9 cellular contexts compared by ENCODE assay signal in the genomic region with DNA sequence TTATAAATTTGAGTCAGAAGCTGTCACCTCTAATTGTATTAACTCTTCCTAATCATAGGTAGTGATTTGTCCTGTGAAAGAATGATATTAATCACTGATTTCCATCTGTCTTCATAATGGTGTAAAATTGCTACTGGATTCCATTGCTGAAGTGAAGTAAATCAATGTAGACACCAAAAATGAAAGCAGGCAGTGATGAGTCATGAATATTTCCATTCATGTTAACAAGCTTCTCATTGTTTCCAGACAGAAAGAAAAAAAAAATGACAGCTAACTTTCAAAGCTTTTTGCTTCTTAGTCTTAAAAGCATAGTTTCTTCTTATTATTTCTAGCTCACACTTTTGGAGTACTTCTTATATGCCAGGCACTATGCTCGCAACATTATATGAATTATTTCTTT. TPM values are rescaled to one million over a fixed set of nuclear protein-coding genes. Genes with fewer than 3 reads are reported as not detected.
DNase-seq lines count a peak whose midpoint lies in the region; ATAC-seq and TF ChIP-seq lines count a peak whose summit lies in the region.
"Had no signal": no experiment of that assay in that cellular context is flagged by ENCODE, and none has a peak within 500 bp of the region (broad histone marks: within the 10 kb centered on the region; RNA-seq: fewer than 3 reads in every experiment).

No MANE protein-coding gene starts in this region.

- ATAC-seq in activated CD4-positive, CD25-positive, alpha-beta regulatory T cell treated with anti-CD3 and anti-CD28 coated beads, Interleukin-2, amount 50 U/mL, for 24 hours = peak; percentile 87 to 92
- peak; percentile 69 to 75 for ATAC-seq in stimulated activated naive B cell treated with anti-CD40 and anti-IgM and Interleukin-4, amounts not matched to agents 10 μg/mL and 1 μg/mL and 100 μg/mL, for 72 hours (replicated peaks)
- ATAC-seq in GM23338 (no peak), HG02981 (IDR thresholded peaks at IDR 0.05; ENCODE audit: unreplicated experiment) (no peak)

- no peaks in the 10 kb centered on the region for H3K79me2 ChIP-seq in GM23338 (replicated peaks; ENCODE audit: insufficient read depth)

- no peaks in the 10 kb centered on the region for H3K9me3 Mint-ChIP-seq in stimulated activated naive B cell treated with anti-CD40 and anti-IgM and Interleukin-4, amounts not matched to agents 10 μg/mL and 1 μg/mL and 100 μg/mL, for 72 hours
- H3K9me3 Mint-ChIP-seq in GM23338 = peaks cover 3% of the 10 kb centered on the region; the same call in 1 of the 3 replicates
- no peaks in the 10 kb centered on the region for H3K9me3 Mint-ChIP-seq in Caco-2 (ENCODE audit: unreplicated experiment)

- peak overlapping the region in 1 of 2 donors; percentile 8 for H3K4me3 Mint-ChIP-seq in stimulated activated naive B cell treated with anti-CD40 and anti-IgM and Interleukin-4, amounts not matched to agents 10 μg/mL and 1 μg/mL and 100 μg/mL, for 72 hours
- no peak overlapping the region for H3K4me3 Mint-ChIP-seq in GM23338
- no peak overlapping the region for H3K4me3 Mint-ChIP-seq in Caco-2 (ENCODE audit: unreplicated experiment)

- H3K27ac Mint-ChIP-seq in stimulated activated naive B cell treated with anti-CD40 and anti-IgM and Interleukin-4, amounts not matched to agents 10 μg/mL and 1 μg/mL and 100 μg/mL, for 72 hours = peak overlapping the region; percentile 79
- H3K27ac Mint-ChIP-seq in GM23338 = no peak overlapping the region
- no peak overlapping the region for H3K27ac Mint-ChIP-seq in Caco-2 (ENCODE audit: unreplicated experiment)

- POLR2A ChIA-PET in Caco-2 (lab: Charles Lee) = interaction anchor here (0.6 kb wide), 1 partner anchor 171 kb away, joined by 7 read pairs; no protein-coding TSS in a partner anchor

- no peaks in the 10 kb centered on the region for H4K20me1 ChIP-seq in GM23338 (replicated peaks; ENCODE audit: insufficient read depth)
- H4K20me1 ChIP-seq: BLaER1 had no signal

- TF ChIP-seq CTCF in fibroblast of villous mesenchyme (IDR thresholded peaks at IDR 0.05; ENCODE audit: insufficient read depth, low read depth, low read length) = no peak
- no peak for TF ChIP-seq CTCF in GM23338 (conservative IDR thresholded peaks at IDR 0.05; ENCODE audit: low read depth in 2 of 2)
- no peak for TF ChIP-seq CTCF in Caco-2 (IDR thresholded peaks at IDR 0.05; ENCODE audit: insufficient read depth in 1 of 2, low read depth in 1 of 2, low read length in 1 of 2, severe bottlenecking in 1 of 2, unreplicated experiment in 1 of 2)

- BruUV-seq in Caco-2 (replicated peaks; lab: Mats Ljungman, UMichigan) = no TSS peak

- 0 out of 2 replicates have a peak, but pooled peaks cover under 1% of the 10 kb centered on the region for H3K9me2 ChIP-seq in GM23338 (ENCODE audit: insufficient read depth)

- H3K4me3 ChIP-seq in SJCRH30 = no peak overlapping the region
- no peak overlapping the region for H3K4me3 ChIP-seq in fibroblast of villous mesenchyme (ENCODE audit: low read depth, low read length)
- no peak overlapping the region for H3K4me3 ChIP-seq in GM23338
- H3K4me3 ChIP-seq in Caco-2 (ENCODE audit: low read depth, low read length) = no peak overlapping the region
- H3K4me3 ChIP-seq: BLaER1 had no signal

- H3K36me3 ChIP-seq in SJCRH30 (peaks cover 36% of the 10 kb centered on the region), GM23338 (ENCODE audit: insufficient read depth) (no peaks in the 10 kb centered on the region), Caco-2 (ENCODE audit: control insufficient read depth, insufficient read depth, low read length) (no peaks in the 10 kb centered on the region)
- H3K36me3 ChIP-seq: BLaER1 had no signal

- peak overlapping the region; percentile 58 for H3K27ac ChIP-seq in SJCRH30
- no peak overlapping the region for H3K27ac ChIP-seq in GM23338 (ENCODE audit: low read depth)
- H3K27ac ChIP-seq: BLaER1 had no signal

- H3F3A ChIP-seq in GM23338 (replicated peaks; ENCODE audit: low read depth) = no peaks in the 10 kb centered on the region

- CTCF ChIA-PET in Caco-2 (lab: Charles Lee) = no interaction called here

- no peak overlapping the region for H3K4me2 ChIP-seq in GM23338
- H3K4me2 ChIP-seq: BLaER1 had no signal

- H3K4me1 ChIP-seq in SJCRH30 = peaks cover 26% of the 10 kb centered on the region
- H3K4me1 ChIP-seq in GM23338 (ENCODE audit: insufficient read depth) = peaks cover 26% of the 10 kb centered on the region
- peaks cover 23% of the 10 kb centered on the region for H3K4me1 ChIP-seq in Caco-2
- H3K4me1 ChIP-seq: BLaER1 had no signal

- H3K9me3 ChIP-seq in SJCRH30 (replicated peaks) (no peaks in the 10 kb centered on the region), Caco-2 (no peaks in the 10 kb centered on the region)
- H3K9me3 ChIP-seq: BLaER1 had no signal

- intact Hi-C loops in Caco-2 (cut with micrococcal nuclease; ENCODE audit: unreplicated experiment) = no loop called here

- H3K27me3 Mint-ChIP-seq in stimulated activated naive B cell treated with anti-CD40 and anti-IgM and Interleukin-4, amounts not matched to agents 10 μg/mL and 1 μg/mL and 100 μg/mL, for 72 hours = no peaks in the 10 kb centered on the region
- peaks cover 2% of the 10 kb centered on the region for H3K27me3 Mint-ChIP-seq in GM23338 (ENCODE audit: insufficient read depth, low read depth, poor library complexity)
- no peaks in the 10 kb centered on the region for H3K27me3 Mint-ChIP-seq in Caco-2 (ENCODE audit: insufficient read depth, unreplicated experiment)

- H3K4me1 Mint-ChIP-seq in stimulated activated naive B cell treated with anti-CD40 and anti-IgM and Interleukin-4, amounts not matched to agents 10 μg/mL and 1 μg/mL and 100 μg/mL, for 72 hours = peaks cover 24 to 36% of the 10 kb centered on the region in 2 donors
- peaks cover 23% of the 10 kb centered on the region for H3K4me1 Mint-ChIP-seq in GM23338
- peaks cover 14% of the 10 kb centered on the region for H3K4me1 Mint-ChIP-seq in Caco-2 (ENCODE audit: low read depth, unreplicated experiment)

- no peak overlapping the region for H2AFZ ChIP-seq in GM23338

- no peak for DNase-seq in activated CD4-positive, CD25-positive, alpha-beta regulatory T cell (lab: John Stamatoyannopoulos, UW)
- DNase-seq in SJCRH30 = peak in 1 of 2 experiments; percentile 58
- DNase-seq in fibroblast of villous mesenchyme (ENCODE audit: low read depth) = peak; percentile 79
- no peak for DNase-seq in stimulated activated naive B cell treated with anti-CD40 and anti-IgM and Interleukin-4, amounts not matched to agents 10 μg/mL and 1 μg/mL and 100 μg/mL, for 72 hours
- DNase-seq in GM23338 (ENCODE audit: low spot score) = no peak
- no peak for DNase-seq in Caco-2

- no peaks in the 10 kb centered on the region for H3K27me3 ChIP-seq in SJCRH30
- H3K27me3 ChIP-seq in GM23338 (ENCODE audit: insufficient read depth) = no peaks in the 10 kb centered on the region
- H3K27me3 ChIP-seq in Caco-2 (replicated peaks; ENCODE audit: control insufficient read depth, insufficient read depth, low read length) = no peaks in the 10 kb centered on the region
- H3K27me3 ChIP-seq: BLaER1 had no signal

- peaks cover 0 to 4% of the 10 kb centered on the region in 2 donors for H3K36me3 Mint-ChIP-seq in stimulated activated naive B cell treated with anti-CD40 and anti-IgM and Interleukin-4, amounts not matched to agents 10 μg/mL and 1 μg/mL and 100 μg/mL, for 72 hours
- peaks cover 4% of the 10 kb centered on the region; the same call in 1 of the 3 replicates for H3K36me3 Mint-ChIP-seq in GM23338 (ENCODE audit: low read depth)
- H3K36me3 Mint-ChIP-seq in Caco-2 (ENCODE audit: insufficient read depth, unreplicated experiment) = peaks cover 5% of the 10 kb centered on the region

RNA-seq across cellular contexts. Expression of gene FAM114A1, which starts 21.5 kb away (rescaled TPM):
- 53.3 and 55.9 TPM in 2 replicates for total RNA-seq in SJCRH30 (2014; rRNA removed; shearing (Covaris generic))
- total RNA-seq in fibroblast of villous mesenchyme (426 and 471 TPM in 2 replicates), Caco-2 (2022) (20.8 and 21.7 TPM in 2 replicates)
- total RNA-seq in GM23338 (2014; rRNA removed; shearing (Covaris generic)) = 14.5 and 20.3 TPM in 2 replicates
- 11.2 and 13.0 TPM in 2 replicates for polyA plus RNA-seq in GM23338 (2016; fragmentation: Nextera tagmentation; extraction: Ambion mirVana)

RNA-seq across cellular contexts. Expression of gene TLR6, which starts 32.5 kb away (rescaled TPM):
- total RNA-seq in SJCRH30 (2014; rRNA removed; shearing (Covaris generic)) = 0.20 and 0.51 TPM in 2 replicates
- total RNA-seq in fibroblast of villous mesenchyme = 2.3 and 3.0 TPM in 2 replicates
- 0.14 TPM in 1 of 2 replicates, not detected in the other for total RNA-seq in GM23338 (2014; rRNA removed; shearing (Covaris generic))
- polyA plus RNA-seq in GM23338 (2016; fragmentation: Nextera tagmentation; extraction: Ambion mirVana) = not detected in 2 replicates
- not detected in 2 replicates for total RNA-seq in Caco-2 (2022)

Comparison
In these comparisons a context has a peak if more than half of its experiments do, and no peak if none do; other contexts are left out.
1. ATAC-seq: peak in activated CD4-positive, CD25-positive, alpha-beta regulatory T cell treated with anti-CD3 and anti-CD28 coated beads, Interleukin-2, amount 50 U/mL, for 24 hours (2 of 2) and stimulated activated naive B cell treated with anti-CD40 and anti-IgM and Interleukin-4, amounts not matched to agents 10 μg/mL and 1 μg/mL and 100 μg/mL, for 72 hours (2 of 2); none in GM23338 (single experiment) and HG02981 (single experiment).